Comparison of ENCODE assay signal across 8 cellular contexts in genomic region chr3:134249935-134250716, GRCh38. TPM values are rescaled to one million over a fixed set of nuclear protein-coding genes. Genes with fewer than 3 reads are reported as not detected.
DNase-seq lines count a peak whose midpoint lies in the region; TF ChIP-seq lines count a peak whose summit lies in the region.

No MANE protein-coding gene starts in this region.

- peaks cover 25% of the 10 kb centered on the region for H3K27me3 Mint-ChIP-seq in activated CD4-positive, alpha-beta T cell treated with anti-CD3 and anti-CD28 coated beads, Interleukin-2, amount 10 ng/mL, durations not matched to agents 7 days and 5 days
- H3K27me3 Mint-ChIP-seq in dendritic cell treated with granulocyte-macrophage colony-stimulating factor and Interleukin-4, amounts not matched to agents 40 ng/mL and 50 ng/mL, for 4 days = peaks cover 2% of the 10 kb centered on the region

- CTCF ChIA-PET in activated CD4-positive, alpha-beta T cell treated with anti-CD3 and anti-CD28 coated beads, Interleukin-2, amount 10 ng/mL, durations not matched to agents 7 days and 5 days (lab: Charles Lee) = interaction anchor here (1.1 kb wide), 1 partner anchor 26 kb away, joined by 3 read pairs; no protein-coding TSS in a partner anchor

- 0 to 1% methylated on average over 16 to 19 of the region's 85 CpGs for WGBS in lower leg skin, 2 donors

- H3K4me3 ChIP-seq in MG63 (peak overlapping the region; percentile 89), lower leg skin (ENCODE audit: low read depth, poor library complexity, severe bottlenecking) (peak overlapping the region; percentile 78)

- H3K36me3 ChIP-seq in MG63 = peaks cover 4% of the 10 kb centered on the region

- intact Hi-C loops in dendritic cell treated with granulocyte-macrophage colony-stimulating factor and Interleukin-4, amounts not matched to agents 40 ng/mL and 50 ng/mL, for 4 days (cut with micrococcal nuclease) = loop anchor here (5.0 to 10.0 kb wide), 2 partner anchors 237 to 1945 kb away; partner anchors contain the start of genes ANAPC13, CEP63 and MSL2
- intact Hi-C loops in lower leg skin (cut with DNase I; ENCODE audit: low total_unique reads) = loop anchor here (5.0 kb wide), 1 partner anchor 508 kb away; no protein-coding TSS in a partner anchor

- peaks cover 6% of the 10 kb centered on the region for H3K9me3 Mint-ChIP-seq in activated CD4-positive, alpha-beta T cell treated with anti-CD3 and anti-CD28 coated beads, Interleukin-2, amount 10 ng/mL, durations not matched to agents 7 days and 5 days
- H3K9me3 Mint-ChIP-seq in dendritic cell treated with granulocyte-macrophage colony-stimulating factor and Interleukin-4, amounts not matched to agents 40 ng/mL and 50 ng/mL, for 4 days = no peaks in the 10 kb centered on the region

- in situ Hi-C loops in GM13977 (cut with MboI; ENCODE audit: low pct_unique_long_range_greater_than_20kb, low sequenced_read_pairs, unreplicated experiment) = no loop called here

- H3K4me3 Mint-ChIP-seq in activated CD4-positive, alpha-beta T cell treated with anti-CD3 and anti-CD28 coated beads, Interleukin-2, amount 10 ng/mL, durations not matched to agents 7 days and 5 days = peak overlapping the region; percentile 89
- H3K4me3 Mint-ChIP-seq in dendritic cell treated with granulocyte-macrophage colony-stimulating factor and Interleukin-4, amounts not matched to agents 40 ng/mL and 50 ng/mL, for 4 days = peak overlapping the region; percentile 85

- H3K9me3 ChIP-seq in MG63 = no peaks in the 10 kb centered on the region

- POLR2A ChIA-PET in activated CD4-positive, alpha-beta T cell treated with anti-CD3 and anti-CD28 coated beads, Interleukin-2, amount 10 ng/mL, durations not matched to agents 7 days and 5 days (lab: Charles Lee) = interaction anchor here (1.1 kb wide), 1 partner anchor 235 kb away, joined by 3 read pairs; no protein-coding TSS in a partner anchor

- H3K27ac Mint-ChIP-seq in activated CD4-positive, alpha-beta T cell treated with anti-CD3 and anti-CD28 coated beads, Interleukin-2, amount 10 ng/mL, durations not matched to agents 7 days and 5 days = peak overlapping the region; percentile 93
- H3K27ac Mint-ChIP-seq in dendritic cell treated with granulocyte-macrophage colony-stimulating factor and Interleukin-4, amounts not matched to agents 40 ng/mL and 50 ng/mL, for 4 days = peak overlapping the region; percentile 75

- TF ChIP-seq CTCF in GM13977 (IDR thresholded peaks at IDR 0.05; ENCODE audit: extremely low read depth, insufficient read depth, missing control alignments) (no peak), lower leg skin (IDR thresholded peaks at IDR 0.05) (no peak)

- H3K36me3 Mint-ChIP-seq in activated CD4-positive, alpha-beta T cell treated with anti-CD3 and anti-CD28 coated beads, Interleukin-2, amount 10 ng/mL, durations not matched to agents 7 days and 5 days (ENCODE audit: low read depth) = peaks cover 4% of the 10 kb centered on the region
- peaks cover 11% of the 10 kb centered on the region for H3K36me3 Mint-ChIP-seq in dendritic cell treated with granulocyte-macrophage colony-stimulating factor and Interleukin-4, amounts not matched to agents 40 ng/mL and 50 ng/mL, for 4 days (ENCODE audit: low read depth)

- H3K27me3 ChIP-seq in MG63 = no peaks in the 10 kb centered on the region

- H3K4me1 Mint-ChIP-seq in activated CD4-positive, alpha-beta T cell treated with anti-CD3 and anti-CD28 coated beads, Interleukin-2, amount 10 ng/mL, durations not matched to agents 7 days and 5 days = peaks cover 26% of the 10 kb centered on the region
- H3K4me1 Mint-ChIP-seq in dendritic cell treated with granulocyte-macrophage colony-stimulating factor and Interleukin-4, amounts not matched to agents 40 ng/mL and 50 ng/mL, for 4 days (ENCODE audit: low read depth) = peaks cover 79% of the 10 kb centered on the region

- no peak for TF ChIP-seq POLR2A in lower leg skin (IDR thresholded peaks at IDR 0.05)

- DNase-seq in GM13977 (ENCODE audit: low spot score) (peak; percentile 68), HCEC 1CT (peak; percentile 41), MG63 (peak; percentile 83), lower leg skin (ENCODE audit: low spot score in 2 of 2) (peak; percentile 27 to 93)
- peak; percentile 34 for DNase-seq in activated CD4-positive, alpha-beta T cell treated with anti-CD3 and anti-CD28 coated beads, Interleukin-2, amount 10 ng/mL, durations not matched to agents 7 days and 5 days
- peak; percentile 5 to 38 (median 24) for DNase-seq in stimulated activated CD4-positive, alpha-beta T cell treated with anti-CD3 and anti-CD28 coated beads, TNF-alpha, amount 100 ng/mL, for 4 hours (ENCODE audit: low read depth in 3 of 3)
- no peak for DNase-seq in NK-92 treated with Interleukin-12 subunit alpha and Interleukin-12 subunit beta, amount 100 ng/mL, for 24 hours (lab: John Stamatoyannopoulos, UW)

RNA-seq across cellular contexts. Expression of gene RYK, which starts 0.5 kb away (rescaled TPM):
- 107 and 128 TPM in 2 replicates for total RNA-seq in MG63 (2014; rRNA removed; shearing (Covaris generic); ENCODE audit: low replicate concordance)
- total RNA-seq in activated CD4-positive, alpha-beta T cell treated with anti-CD3 and anti-CD28 coated beads, Interleukin-2, amount 10 ng/mL, durations not matched to agents 7 days and 5 days = 1 to 10 TPM; 7.8 to 9.7 TPM
- total RNA-seq in lower leg skin = 10 to 100 TPM; 44.8 to 66.7 (median 56.6) TPM

Comparison
In these comparisons a context has a peak if more than half of its experiments do, and no peak if none do; other contexts are left out.
1. RNA of gene RYK, which starts 0.5 kb away (total RNA-seq): 107 to 128 TPM in MG63 and 44.8 to 66.7 TPM in lower leg skin; 7.8 to 9.7 TPM in activated CD4-positive, alpha-beta T cell treated with anti-CD3 and anti-CD28 coated beads, Interleukin-2, amount 10 ng/mL, durations not matched to agents 7 days and 5 days; every median in the first group is over 4 times any median in the second.